ENCODE assay signal across 20 cellular contexts in genomic region chr2:38293152-38293865, GRCh38.
"Had no signal": no experiment of that assay in that cellular context is flagged by ENCODE, and none has a peak within 500 bp of the region (broad histone marks: within the 10 kb centered on the region; RNA-seq: fewer than 3 reads in every experiment).

No MANE protein-coding gene starts in this region.

- H3K36me3 ChIP-seq: uterus had no signal

- DNase-seq: activated CD4-positive, alpha-beta T cell treated with anti-CD3 and anti-CD28 coated beads, Interleukin-2, amount 10 ng/mL, durations not matched to agents 24 days and 14 days; activated CD8-positive, alpha-beta T cell treated with anti-CD3 and anti-CD28 coated beads, Interleukin-2, amount 10 ng/mL, durations not matched to agents 7 days and 5 days; activated gamma-delta T cell; aorta; effector CD8-positive, alpha-beta T cell; glutamatergic neuron; immature natural killer cell; kidney glomerular epithelial cell; left lung; naive B cell; nucleus accumbens; right lobe of liver; small intestine; stimulated activated CD4-positive, alpha-beta T cell treated with anti-CD3 and anti-CD28 coated beads, Interleukin-2, amount 100 ng/mL, for 24 hours; transverse colon; uterus had no signal

- H3K9me3 ChIP-seq: left lung, right lobe of liver, transverse colon, uterus had no signal

- H3K4me3 ChIP-seq: hepatocyte, left lung, lung, right lobe of liver, transverse colon, uterus had no signal

- H3K27ac ChIP-seq: hepatocyte, left lung, right lobe of liver, transverse colon, uterus, VCaP had no signal

- FAIRE-seq: frontal cortex, small intestine had no signal

- H3K79me2 ChIP-seq: hepatocyte had no signal

- H3K4me2 ChIP-seq: hepatocyte had no signal

- H3K27me3 ChIP-seq: hepatocyte, left lung, right lobe of liver, transverse colon, uterus had no signal

- H3K4me1 ChIP-seq: left lung, right lobe of liver, uterus had no signal

- H2AFZ ChIP-seq: hepatocyte had no signal
